ENCODE assay signal across 1 cellular context in the genomic region with DNA sequence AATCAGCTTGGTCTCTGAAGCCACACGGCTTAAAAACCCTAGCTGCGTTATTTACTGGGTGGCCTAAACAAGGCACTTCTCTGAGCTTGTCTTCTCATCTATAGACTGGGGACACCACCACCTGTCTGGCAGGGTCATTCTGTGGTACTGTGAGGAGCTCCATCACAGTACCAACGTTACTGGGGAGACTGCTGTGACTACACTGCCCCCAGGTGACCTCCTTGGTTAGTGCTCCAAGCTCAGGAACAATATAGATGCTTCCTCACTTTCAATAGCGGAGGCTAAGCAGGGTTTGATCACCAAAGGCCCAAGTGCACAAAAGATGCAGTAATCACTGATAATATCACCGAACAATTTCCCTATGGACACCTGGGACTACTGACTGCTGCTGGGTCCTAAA.
TF ChIP-seq lines count a peak whose summit lies in the region.

No MANE protein-coding gene starts in this region.

TF ChIP-seq in H1, 55 proteins besides CTCF, POLR2A, EP300 and RAD21:
- no peak for TF ChIP-seq ZNF274 (IDR thresholded peaks at IDR 0.05; ENCODE audit: borderline replicate concordance, extremely low read depth, low read length)
- no peak for TF ChIP-seq TEAD4 (IDR thresholded peaks at IDR 0.05; ENCODE audit: low read depth, low read length)
- no peak for TF ChIP-seq JUN (IDR thresholded peaks at IDR 0.05; ENCODE audit: low read depth, low read length)
- TF ChIP-seq SUZ12 (IDR thresholded peaks at IDR 0.05; ENCODE audit: low read length), result no peak
- TF ChIP-seq KDM5A (IDR thresholded peaks at IDR 0.05; ENCODE audit: low read length), result no peak
- no peak for TF ChIP-seq BRCA1 (IDR thresholded peaks at IDR 0.05; ENCODE audit: low read depth, low read length)
- TF ChIP-seq SIN3A (conservative IDR thresholded peaks at IDR 0.05 in 1 of 2, IDR thresholded peaks at IDR 0.05 in 1 of 2; ENCODE audit: low read depth in 1 of 2, low read length in 2 of 2), result no peak
- TF ChIP-seq, protein P1, sequence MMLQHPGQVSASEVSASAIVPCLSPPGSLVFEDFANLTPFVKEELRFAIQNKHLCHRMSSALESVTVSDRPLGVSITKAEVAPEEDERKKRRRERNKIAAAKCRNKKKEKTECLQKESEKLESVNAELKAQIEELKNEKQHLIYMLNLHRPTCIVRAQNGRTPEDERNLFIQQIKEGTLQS (IDR thresholded peaks at IDR 0.05; ENCODE audit: insufficient read depth, low read depth, low read length), result no peak
- TF ChIP-seq, protein P2, sequence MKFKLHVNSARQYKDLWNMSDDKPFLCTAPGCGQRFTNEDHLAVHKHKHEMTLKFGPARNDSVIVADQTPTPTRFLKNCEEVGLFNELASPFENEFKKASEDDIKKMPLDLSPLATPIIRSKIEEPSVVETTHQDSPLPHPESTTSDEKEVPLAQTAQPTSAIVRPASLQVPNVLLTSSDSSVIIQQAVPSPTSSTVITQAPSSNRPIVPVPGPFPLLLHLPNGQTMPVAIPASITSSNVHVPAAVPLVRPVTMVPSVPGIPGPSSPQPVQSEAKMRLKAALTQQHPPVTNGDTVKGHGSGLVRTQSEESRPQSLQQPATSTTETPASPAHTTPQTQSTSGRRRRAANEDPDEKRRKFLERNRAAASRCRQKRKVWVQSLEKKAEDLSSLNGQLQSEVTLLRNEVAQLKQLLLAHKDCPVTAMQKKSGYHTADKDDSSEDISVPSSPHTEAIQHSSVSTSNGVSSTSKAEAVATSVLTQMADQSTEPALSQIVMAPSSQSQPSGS (IDR thresholded peaks at IDR 0.05; ENCODE audit: low read length), result no peak
- no peak for TF ChIP-seq CBX8 (IDR thresholded peaks at IDR 0.05; ENCODE audit: borderline replicate concordance, low read depth, low read length)
- TF ChIP-seq PHF8 (conservative IDR thresholded peaks at IDR 0.05; ENCODE audit: low read depth, low read length), result no peak
